Comparison of ENCODE assay signal across 8 cellular contexts in genomic region chr9:2087500-2088313, GRCh38.
DNase-seq lines count a peak whose midpoint lies in the region; ATAC-seq and TF ChIP-seq lines count a peak whose summit lies in the region.

No MANE protein-coding gene starts in this region.

- no peak overlapping the region for H3K14ac ChIP-seq in H9 (ENCODE audit: insufficient read depth, low read length)

- no peak overlapping the region for H4K91ac ChIP-seq in H9 (ENCODE audit: insufficient read length, low read depth, low read length)

- peak; percentile 96 for ATAC-seq in T-helper 17 cell

- H3K27me3 ChIP-seq in H9 (ENCODE audit: insufficient read depth, low read length) = no peaks in the 10 kb centered on the region

- H3K27ac ChIP-seq in H9 (ENCODE audit: insufficient read length, low read depth, low read length) = no peak overlapping the region

- no peak overlapping the region for H2BK5ac ChIP-seq in H9 (ENCODE audit: insufficient read length, low read length)

- no peak overlapping the region for H3K4me3 ChIP-seq in fibroblast of villous mesenchyme (ENCODE audit: low read depth, low read length)
- H3K4me3 ChIP-seq in retinal pigment epithelial cell (ENCODE audit: low read length) = no peak overlapping the region

- H4K8ac ChIP-seq in H9 (replicated peaks; ENCODE audit: insufficient read length, low read depth, low read length) = no peak overlapping the region

- H3K23me2 ChIP-seq in H9 (ENCODE audit: insufficient read length, low read depth, low read length, poor library complexity, severe bottlenecking) = no peaks in the 10 kb centered on the region

- H3T11ph ChIP-seq in H9 (ENCODE audit: low read length) = no peak overlapping the region

- no peak overlapping the region for H2BK12ac ChIP-seq in H9 (ENCODE audit: insufficient read length, low read depth, low read length)

- H2AK5ac ChIP-seq in H9 (ENCODE audit: insufficient read length, low read length) = no peak overlapping the region

- no peak overlapping the region for H2BK20ac ChIP-seq in H9 (ENCODE audit: low read depth, low read length, poor library complexity, severe bottlenecking)

- H3K27ac Mint-ChIP-seq in H9 (no peak overlapping the region), T-helper 17 cell (peak overlapping the region; percentile 19)

- no peaks in the 10 kb centered on the region for H3K36me3 Mint-ChIP-seq in H9 (ENCODE audit: insufficient read depth in 1 of 3, low read depth in 3 of 3)
- peaks cover 13% of the 10 kb centered on the region for H3K36me3 Mint-ChIP-seq in T-helper 17 cell (ENCODE audit: low read depth)

- no peak overlapping the region for H2AFZ ChIP-seq in H9 (ENCODE audit: low read length)

- no peak overlapping the region for H3K9ac ChIP-seq in H9 (ENCODE audit: extremely low read depth, insufficient read length, low read length)

- no peaks in the 10 kb centered on the region for H4K20me1 ChIP-seq in H9 (ENCODE audit: control insufficient read depth, insufficient read depth, insufficient read length)

- H3K4me1 ChIP-seq in H9 (ENCODE audit: insufficient read depth, low read length) = no peaks in the 10 kb centered on the region

- H3K4me3 Mint-ChIP-seq in H9 (no peak overlapping the region), T-helper 17 cell (no peak overlapping the region)

- DNase-seq in AG08395 (ENCODE audit: low spot score) (peak; percentile 41), GM03348 (ENCODE audit: low spot score) (peak; percentile 24), H9 (no peak), M059J (ENCODE audit: low read depth) (peak; percentile 62), T-helper 17 cell (no peak), fibroblast of villous mesenchyme (ENCODE audit: low read depth) (peak; percentile 61), retinal pigment epithelial cell (ENCODE audit: low read depth) (no peak)
- no peak for DNase-seq in activated CD4-positive, CD25-positive, alpha-beta regulatory T cell treated with anti-CD3 and anti-CD28 coated beads, Interleukin-2, amount 50 U/mL, for 72 hours

- no peaks in the 10 kb centered on the region for H3K4me1 Mint-ChIP-seq in H9
- peaks cover 10% of the 10 kb centered on the region for H3K4me1 Mint-ChIP-seq in T-helper 17 cell

- H3K9me3 ChIP-seq in H9 (ENCODE audit: control insufficient read depth, low read depth, low read length) = no peaks in the 10 kb centered on the region
- H3K9me3 ChIP-seq in T-helper 17 cell (ENCODE audit: control insufficient read depth, low read length, poor library complexity, severe bottlenecking) = no peaks in the 10 kb centered on the region

- H3K79me1 ChIP-seq in H9 (ENCODE audit: insufficient read depth, low read depth, low read length, poor library complexity, severe bottlenecking) = no peaks in the 10 kb centered on the region

- no peak overlapping the region for H3K4me2 ChIP-seq in H9 (ENCODE audit: insufficient read depth, insufficient read length, low read length)

- no peak overlapping the region for H3K23ac ChIP-seq in H9 (ENCODE audit: insufficient read length, low read depth, low read length)

- H3K4ac ChIP-seq in H9 (ENCODE audit: low read depth, low read length) = no peak overlapping the region

- TF ChIP-seq CTCF in H9 (conservative IDR thresholded peaks at IDR 0.05) = peak; percentile 82
- TF ChIP-seq CTCF in fibroblast of villous mesenchyme (IDR thresholded peaks at IDR 0.05; ENCODE audit: insufficient read depth, low read depth, low read length) = peak; percentile 82
- TF ChIP-seq CTCF in retinal pigment epithelial cell (conservative IDR thresholded peaks at IDR 0.05; ENCODE audit: low read depth, low read length) = peak; percentile 66

- H3K27me3 Mint-ChIP-seq in H9 (ENCODE audit: low read depth) (no peaks in the 10 kb centered on the region), T-helper 17 cell (no peaks in the 10 kb centered on the region)

- H2BK120ac ChIP-seq in H9 (ENCODE audit: low read depth, low read length, poor library complexity, severe bottlenecking) = no peak overlapping the region

- H4K5ac ChIP-seq in H9 (ENCODE audit: insufficient read length, low read depth, low read length) = no peak overlapping the region

- H3K9me3 Mint-ChIP-seq in H9 = no peaks in the 10 kb centered on the region

- H2BK15ac ChIP-seq in H9 (ENCODE audit: low read depth, low read length) = no peak overlapping the region

- H3K18ac ChIP-seq in H9 (ENCODE audit: insufficient read length, low read depth, low read length) = no peak overlapping the region

- H3K56ac ChIP-seq in H9 (ENCODE audit: insufficient read length, low read depth, low read length) = no peak overlapping the region

- WGBS in H9 (ENCODE audit: extremely low coverage, insufficient read length, low lambda C conversion rate) = no CpG with 5 or more reads among the region's 6 CpGs

- no peaks in the 10 kb centered on the region for H3K79me2 ChIP-seq in H9 (ENCODE audit: insufficient read depth, low read length)

Comparison
In these comparisons a context has a peak if more than half of its experiments do, and no peak if none do; other contexts are left out.
1. DNase-seq: peak in AG08395 (single experiment), GM03348 (single experiment), M059J (single experiment) and fibroblast of villous mesenchyme (single experiment); none in H9 (single experiment), T-helper 17 cell (0 of 3), retinal pigment epithelial cell (single experiment) and activated CD4-positive, CD25-positive, alpha-beta regulatory T cell treated with anti-CD3 and anti-CD28 coated beads, Interleukin-2, amount 50 U/mL, for 72 hours (single experiment).
2. Peak in every context shown above with its lines, with median percentiles within 50 percentile points of each other: CTCF ChIP-seq.